Comparison of ENCODE assay signal across 24 cellular contexts in the genomic region with DNA sequence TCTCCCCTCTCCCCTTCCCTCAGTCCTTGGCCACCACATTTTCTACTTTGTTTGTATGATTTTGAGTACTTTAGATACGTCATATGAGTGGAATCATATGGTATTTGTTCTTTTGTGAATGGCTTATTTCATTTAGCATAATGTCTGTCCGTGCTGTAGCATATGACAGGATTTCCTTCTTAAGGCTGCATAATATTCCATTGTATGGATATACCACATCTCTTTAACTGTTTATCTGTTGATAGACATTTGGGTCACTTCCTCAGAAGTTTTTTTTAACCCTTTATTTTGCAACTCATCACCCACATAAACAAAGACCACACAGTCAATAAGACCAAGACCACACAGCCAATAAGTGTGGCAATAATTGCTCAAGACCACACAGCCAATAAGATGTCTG. TPM values are rescaled to one million over a fixed set of nuclear protein-coding genes. Genes with fewer than 3 reads are reported as not detected.
"Had no signal": no experiment of that assay in that cellular context is flagged by ENCODE, and none has a peak within 500 bp of the region (broad histone marks: within the 10 kb centered on the region; RNA-seq: fewer than 3 reads in every experiment).

No MANE protein-coding gene starts in this region.

- ATAC-seq: Right ventricle myocardium inferior, T-cell had no signal

- H3K27ac ChIP-seq: HL-60, PC-9, Peyer's patch had no signal

- H3K36me3 ChIP-seq: Peyer's patch had no signal

- DNase-seq: KBM-7, NCI-H1092 treated with DMSO at 0.1 percent for 48 hours, NCI-H1436, NCI-H187, NCI-H2029, NCI-H2081 treated with DMSO at 0.1 percent for 48 hours, NCI-H2171, NCI-H510A, NCI-H524 treated with DMSO at 0.1 percent for 48 hours, NCI-H69, NCI-H774, OCI-M1, PC-9, Peyer's patch, SHP77 treated with DMSO at 0.1 percent for 48 hours, SW 1271, T-cell had no signal

- H3K27me3 ChIP-seq: Peyer's patch had no signal

- H3K4me1 ChIP-seq: Peyer's patch had no signal

- H3K4me3 ChIP-seq: PC-9, Peyer's patch had no signal

- FAIRE-seq: HTR-8/SVneo had no signal

RNA-seq across cellular contexts. Expression of a gene that starts 24.9 kb away (rescaled TPM):
- total RNA-seq: LHCN-M2; MCF 10A; PC-9; RPMI7951; T-helper 2 cell treated with Interferon-gamma antibody and Interleukin-4, amounts not matched to agents 100 ng/mL and 5 ng/mL, for 36 hours had no signal
